In genomic region chr17:31530391-31530990, GRCh38 we compare ENCODE assay signal across 15 cellular contexts.
DNase-seq lines count a peak whose midpoint lies in the region; ATAC-seq and TF ChIP-seq lines count a peak whose summit lies in the region.
"Had no signal": no experiment of that assay in that cellular context is flagged by ENCODE, and none has a peak within 500 bp of the region (broad histone marks: within the 10 kb centered on the region; RNA-seq: fewer than 3 reads in every experiment).

No MANE protein-coding gene starts in this region.

- H4K8ac ChIP-seq in mesenchymal stem cell (ENCODE audit: low read length): no peak overlapping the region

- H3K27ac ChIP-seq in mesenchymal stem cell (ENCODE audit: low read length, poor library complexity, severe bottlenecking) (no peak overlapping the region), transverse colon (no peak overlapping the region)

- no peak overlapping the region for H2AK5ac ChIP-seq in mesenchymal stem cell (ENCODE audit: low read length, severe bottlenecking)

- intact Hi-C loops in posterior vena cava (cut with DNase I) (no loop called here), transverse colon (cut with DNase I; ENCODE audit: low total_unique reads) (no loop called here)

- no peak for ATAC-seq in WTC11
- no peak for ATAC-seq in HG03175 (IDR thresholded peaks at IDR 0.05; ENCODE audit: unreplicated experiment)
- ATAC-seq: GM23338 had no signal

- CTCF ChIA-PET in WTC11 (lab: Charles Lee): interaction anchor here (0.7 to 2.0 kb wide), 3 partner anchors 11 to 312 kb away, joined by 3 to 5 read pairs (median 4); no protein-coding TSS in a partner anchor

- H2BK5ac ChIP-seq in mesenchymal stem cell (ENCODE audit: low read depth, low read length, poor library complexity, severe bottlenecking): no peak overlapping the region

- no peak overlapping the region for H2BK120ac ChIP-seq in mesenchymal stem cell (ENCODE audit: low read depth, low read length)

- H3K27ac Mint-ChIP-seq in WTC11 (peak overlapping the region; percentile 36; the same call in 1 of the 2 replicates), nephron (peak overlapping the region in 2 of 3 experiments; percentile 21 to 32)
- H3K27ac Mint-ChIP-seq: B cell; CD4-positive, alpha-beta T cell; GM23338 had no signal

- H3K4me2 ChIP-seq in mesenchymal stem cell (ENCODE audit: low read length, poor library complexity, severe bottlenecking): no peak overlapping the region
- H3K4me2 ChIP-seq: GM23338 had no signal

- H3K23ac ChIP-seq in mesenchymal stem cell (ENCODE audit: low read length in 2 of 2): no peak overlapping the region

- no peaks in the 10 kb centered on the region for H3K79me1 ChIP-seq in mesenchymal stem cell (replicated peaks; ENCODE audit: low read length, poor library complexity, severe bottlenecking)

- POLR2A ChIA-PET in WTC11 (lab: Charles Lee): no interaction called here

- no peak overlapping the region for H2AFZ ChIP-seq in mesenchymal stem cell (ENCODE audit: low read depth, low read length)
- H2AFZ ChIP-seq: GM23338 had no signal

- no peak for TF ChIP-seq EP300 in transverse colon (IDR thresholded peaks at IDR 0.05; ENCODE audit: low read depth)

- DNase-seq in LHCN-M2 (ENCODE audit: low read depth): peak; percentile 15
- DNase-seq in WTC11 (ENCODE audit: low spot score): no peak
- peak; percentile 51 for DNase-seq in posterior vena cava (ENCODE audit: low spot score)
- no peak for DNase-seq in mesenchymal stem cell
- DNase-seq in midbrain (lab: John Stamatoyannopoulos, UW): no peak
- DNase-seq in transverse colon: no peak
- DNase-seq: C1 segment of cervical spinal cord; CD4-positive, alpha-beta T cell; DMS79; EL; H7 had no signal

- no peak overlapping the region for H4K91ac ChIP-seq in mesenchymal stem cell (ENCODE audit: low read length)

- no peaks in the 10 kb centered on the region for H3K36me3 ChIP-seq in mesenchymal stem cell (ENCODE audit: control insufficient read depth in 1 of 2, insufficient read depth in 2 of 2, low read depth in 1 of 2, low read length in 2 of 2)
- H3K36me3 ChIP-seq in transverse colon: peaks cover 0 to 11% (median 0%) of the 10 kb centered on the region in 4 donors

- TF ChIP-seq POLR2A in transverse colon (IDR thresholded peaks at IDR 0.05): no peak

- H3K4me1 ChIP-seq in mesenchymal stem cell (ENCODE audit: control insufficient read depth, insufficient read depth, low read depth, low read length) (peaks cover 8% of the 10 kb centered on the region), transverse colon (no peaks in the 10 kb centered on the region)

- no peak overlapping the region for H3K9ac ChIP-seq in mesenchymal stem cell (ENCODE audit: low read length)

- in situ Hi-C loops in transverse colon (cut with MboI; ENCODE audit: low pct_ligation_motif_present in 1 of 4, low pct_unique_long_range_greater_than_20kb in 1 of 4, low sequenced_read_pairs in 3 of 4): loop anchor here in 1 of 4 donors (10.0 kb wide), 1 partner anchor 314 kb away; no protein-coding TSS in a partner anchor

- no peaks in the 10 kb centered on the region for H3K9me3 Mint-ChIP-seq in WTC11
- no peaks in the 10 kb centered on the region for H3K9me3 Mint-ChIP-seq in nephron
- H3K9me3 Mint-ChIP-seq: CD4-positive, alpha-beta T cell; GM23338 had no signal

- peaks cover 0 to 4% of the 10 kb centered on the region in 2 experiments for H3K27me3 ChIP-seq in mesenchymal stem cell (ENCODE audit: control insufficient read depth in 1 of 2, insufficient read depth in 1 of 2, low read length in 2 of 2)
- H3K27me3 ChIP-seq in transverse colon: no peaks in the 10 kb centered on the region

- H3K4me3 ChIP-seq in mesenchymal stem cell (ENCODE audit: insufficient read depth in 1 of 2, low read depth in 1 of 2, low read length in 2 of 2) (no peak overlapping the region), transverse colon (no peak overlapping the region)
- H3K4me3 ChIP-seq: GM23338 had no signal

- no peak overlapping the region for H3K4ac ChIP-seq in mesenchymal stem cell (ENCODE audit: low read depth in 1 of 2, low read length in 2 of 2)

- TF ChIP-seq CTCF in WTC11 (IDR thresholded peaks at IDR 0.05) (no peak), nephron (IDR thresholded peaks at IDR 0.05; ENCODE audit: unreplicated experiment in 3 of 3) (no peak), transverse colon (IDR thresholded peaks at IDR 0.05) (no peak)

- WGBS in mesenchymal stem cell: 90% methylated on average over 13 of the region's 14 CpGs
- 89% methylated on average over 14 of the region's 14 CpGs; no CpG with 5 or more reads in 1 of the 2 donors for WGBS in transverse colon (ENCODE audit: low coverage in 1 of 2), 2 donors

- H3K14ac ChIP-seq in mesenchymal stem cell (ENCODE audit: low read length in 2 of 2): no peak overlapping the region

- no peaks in the 10 kb centered on the region for H3K27me3 Mint-ChIP-seq in WTC11 (ENCODE audit: low read depth)
- peaks cover 3% of the 10 kb centered on the region for H3K27me3 Mint-ChIP-seq in nephron (ENCODE audit: low read depth)
- H3K27me3 Mint-ChIP-seq: B cell; CD4-positive, alpha-beta T cell had no signal

- H2BK12ac ChIP-seq in mesenchymal stem cell (ENCODE audit: low read length in 2 of 2): no peak overlapping the region

- H3K4me1 Mint-ChIP-seq in WTC11 (peaks cover 1% of the 10 kb centered on the region; the same call in 1 of the 2 replicates), nephron (peaks cover 36% of the 10 kb centered on the region)

- H3K9me3 ChIP-seq in mesenchymal stem cell (ENCODE audit: control insufficient read depth, low read length) (no peaks in the 10 kb centered on the region), transverse colon (no peaks in the 10 kb centered on the region)

- H3K36me3 Mint-ChIP-seq in WTC11 (peaks cover 14% of the 10 kb centered on the region), nephron (ENCODE audit: low read depth) (no peaks in the 10 kb centered on the region)

- no peak overlapping the region for H2BK15ac ChIP-seq in mesenchymal stem cell (ENCODE audit: low read depth, poor library complexity, severe bottlenecking)

- H3K4me3 Mint-ChIP-seq in WTC11 (no peak overlapping the region), nephron (no peak overlapping the region)
- H3K4me3 Mint-ChIP-seq: B cell; CD4-positive, alpha-beta T cell; GM23338 had no signal

- H3K18ac ChIP-seq in mesenchymal stem cell (ENCODE audit: low read depth in 1 of 2, low read length in 2 of 2): no peak overlapping the region

TF ChIP-seq in WTC11, 78 proteins besides CTCF, POLR2A, EP300 and RAD21:
- TF ChIP-seq ZBTB43 (CRISPR knock-in tag; IDR thresholded peaks at IDR 0.05): no peak
- no peak for TF ChIP-seq FOXK1 (CRISPR knock-in tag; IDR thresholded peaks at IDR 0.05)
- no peak for TF ChIP-seq NR3C1 (CRISPR knock-in tag; conservative IDR thresholded peaks at IDR 0.05; ENCODE audit: low read depth)
- TF ChIP-seq ZNF219 (CRISPR knock-in tag; IDR thresholded peaks at IDR 0.05; ENCODE audit: borderline replicate concordance): no peak
- TF ChIP-seq NFYB (CRISPR knock-in tag; conservative IDR thresholded peaks at IDR 0.05; ENCODE audit: low read depth): no peak
- no peak for TF ChIP-seq IRF2 (CRISPR knock-in tag; IDR thresholded peaks at IDR 0.05; ENCODE audit: borderline replicate concordance, low read depth)
- TF ChIP-seq AR (CRISPR knock-in tag; IDR thresholded peaks at IDR 0.05): no peak
- no peak for TF ChIP-seq RORB (CRISPR knock-in tag; IDR thresholded peaks at IDR 0.05)
- no peak for TF ChIP-seq ZSCAN18 (CRISPR knock-in tag; IDR thresholded peaks at IDR 0.05)
- no peak for TF ChIP-seq NR2C2 (CRISPR knock-in tag; IDR thresholded peaks at IDR 0.05)

Comparison
In these comparisons a context has a peak if more than half of its experiments do, and no peak if none do; other contexts are left out.
1. DNase-seq: peak in LHCN-M2 (single experiment) and posterior vena cava (single experiment); none in WTC11 (single experiment), mesenchymal stem cell (single experiment), midbrain (single experiment) and transverse colon (single experiment).